In genomic region chr13:43786472-43786765, GRCh38 we compare ENCODE assay signal across 10 cellular contexts. TPM values are rescaled to one million over a fixed set of nuclear protein-coding genes. Genes with fewer than 3 reads are reported as not detected.
A peak's percentile ranks its signal among the peaks of the same experiment; 100 is the strongest.
DNase-seq lines count a peak whose midpoint lies in the region; ATAC-seq and TF ChIP-seq lines count a peak whose summit lies in the region.
"Had no signal": no experiment of that assay in that cellular context is flagged by ENCODE, and none has a peak within 500 bp of the region (broad histone marks: within the 10 kb centered on the region; RNA-seq: fewer than 3 reads in every experiment).

No MANE protein-coding gene starts in this region.

- peaks cover 17% of the 10 kb centered on the region for H3K4me1 Mint-ChIP-seq in nephron progenitor cell

- H3K9ac ChIP-seq in HUES64 (ENCODE audit: low read depth, low read length), result no peak overlapping the region

- 1% methylated on average over 28 of the region's 28 CpGs for WGBS in HUES64

- H3K27ac ChIP-seq in HUES64 (ENCODE audit: low read depth, low read length) (no peak overlapping the region), dorsolateral prefrontal cortex (peak overlapping the region in 58 of 59 donors; percentile 52 to 97 (median 92))

- H3K4me1 ChIP-seq in HUES64 (ENCODE audit: insufficient read depth, low read length), result 0 out of 2 replicates have a peak, but pooled peaks cover 3% of the 10 kb centered on the region

- no peak for DNase-seq in AG09309 (ENCODE audit: low read depth)
- no peak for DNase-seq in dorsolateral prefrontal cortex
- DNase-seq in nephron progenitor cell, result no peak
- DNase-seq in NCI-H510A treated with DMSO at 0.1 percent for 48 hours (lab: John Stamatoyannopoulos, UW), result no peak
- no peak for DNase-seq in germinal center (ENCODE audit: low spot score)
- DNase-seq: Karpas-422 had no signal

- H3K27ac Mint-ChIP-seq in nephron progenitor cell, result no peak overlapping the region
- H3K27ac Mint-ChIP-seq: activated naive CD8-positive, alpha-beta T cell had no signal

- no peaks in the 10 kb centered on the region for H3K9me3 ChIP-seq in HUES64 (ENCODE audit: insufficient read depth, low read depth, low read length)

- peaks cover 70% of the 10 kb centered on the region for H3K27me3 Mint-ChIP-seq in nephron progenitor cell (ENCODE audit: low read depth, poor library complexity)

- H3K36me3 ChIP-seq in HUES64 (ENCODE audit: insufficient read depth, low read length), result no peaks in the 10 kb centered on the region

- peak overlapping the region; percentile 90 for H3K4me3 Mint-ChIP-seq in nephron progenitor cell

- TF ChIP-seq CTCF in AG09309 (IDR thresholded peaks at IDR 0.05; ENCODE audit: control insufficient read depth, insufficient read depth, low read depth, low read length, missing control alignments) (no peak), dorsolateral prefrontal cortex (IDR thresholded peaks at IDR 0.05 in 54 of 56, conservative IDR thresholded peaks at IDR 0.05 in 2 of 56; ENCODE audit: low read depth in 1 of 56, partially characterized antibody in 56 of 56) (no peak), nephron progenitor cell (IDR thresholded peaks at IDR 0.05) (no peak)

- H3K4me3 ChIP-seq in AG09309 (ENCODE audit: control insufficient read depth, low read depth, low read length) (peak overlapping the region; percentile 63), HUES64 (ENCODE audit: low read length) (peak overlapping the region; percentile 64), dorsolateral prefrontal cortex (peak overlapping the region; percentile 26 to 94 (median 85))

- H3K27me3 ChIP-seq in HUES64 (ENCODE audit: insufficient read depth, low read length) (peaks cover 78% of the 10 kb centered on the region), dorsolateral prefrontal cortex (no peaks in the 10 kb centered on the region)

- no peaks in the 10 kb centered on the region for H3K9me3 Mint-ChIP-seq in nephron progenitor cell

- intact Hi-C loops in dorsolateral prefrontal cortex (cut with DNase I), result loop anchor here (2.0 to 10.0 kb wide), 6 partner anchors 91 to 699 kb away; partner anchors contain the start of genes CCDC122 (in 1 of the 2) and LACC1 (in 1 of the 2)

- ATAC-seq in GM21447 (IDR thresholded peaks at IDR 0.05; ENCODE audit: unreplicated experiment), result no peak
- no peak for ATAC-seq in GM19023 (IDR thresholded peaks at IDR 0.05; ENCODE audit: unreplicated experiment)

- no peaks in the 10 kb centered on the region for H3K36me3 Mint-ChIP-seq in nephron progenitor cell (ENCODE audit: low read depth)
- H3K36me3 Mint-ChIP-seq: activated naive CD8-positive, alpha-beta T cell had no signal

RNA-seq across cellular contexts. Expression of gene ENOX1, which starts 0.4 kb away (rescaled TPM):
- 0.45 TPM for polyA plus RNA-seq in HUES64 (2013, experiment 1 of 2)
- polyA plus RNA-seq in HUES64 (2013, experiment 2 of 2), result 0.76 TPM
- 10 to 100 TPM; 13.5 to 35.9 (median 25.1) TPM for total RNA-seq in dorsolateral prefrontal cortex
